In the genomic region with DNA sequence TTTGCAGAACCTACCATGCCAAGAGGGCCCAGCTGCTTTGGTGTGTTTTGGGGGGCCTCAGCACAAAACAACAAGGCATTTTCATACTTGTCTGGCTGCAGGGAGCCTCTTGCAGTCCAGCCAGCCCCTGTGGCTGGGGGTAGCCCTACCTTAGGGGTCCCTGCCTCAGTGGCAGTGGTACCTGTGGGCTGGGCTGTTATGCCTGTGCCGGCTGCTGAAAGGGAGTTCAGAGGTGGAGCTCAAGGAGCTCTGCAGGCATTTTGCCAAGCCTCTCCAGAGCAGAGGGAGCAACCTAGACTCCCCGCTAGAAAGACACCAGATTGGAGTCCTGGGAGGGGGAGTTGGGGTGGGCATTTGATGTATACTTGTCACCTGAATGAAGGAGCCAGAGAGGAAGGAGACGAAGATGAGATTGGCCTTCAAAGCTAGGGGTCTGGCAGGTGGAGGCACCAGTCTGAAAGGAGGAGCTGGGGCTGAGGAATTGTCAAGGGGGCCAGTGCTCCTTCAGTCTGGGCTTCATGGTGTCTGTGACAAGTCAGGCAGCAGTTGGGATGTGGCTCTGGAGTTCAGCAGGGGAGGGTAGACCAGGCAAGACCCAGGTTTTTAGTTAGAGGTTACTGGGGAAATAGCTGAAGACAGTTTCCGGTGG, we compare ENCODE assay signal across 9 cellular contexts. TPM values are rescaled to one million over a fixed set of nuclear protein-coding genes. Genes with fewer than 3 reads are reported as not detected.
A peak's percentile ranks its signal among the peaks of the same experiment; 100 is the strongest.
DNase-seq lines count a peak whose midpoint lies in the region; ATAC-seq and TF ChIP-seq lines count a peak whose summit lies in the region.
"Had no signal": no experiment of that assay in that cellular context is flagged by ENCODE, and none has a peak within 500 bp of the region (broad histone marks: within the 10 kb centered on the region; RNA-seq: fewer than 3 reads in every experiment).

No MANE protein-coding gene starts in this region.

- DNase-seq in NCI-H82 (lab: John Stamatoyannopoulos, UW) (peak; percentile 5), NCI-H82 treated with DMSO at 0.1 percent for 48 hours (lab: John Stamatoyannopoulos, UW; ENCODE audit: unreplicated experiment) (no peak), fibroblast of villous mesenchyme (ENCODE audit: low read depth) (no peak)
- no peak for DNase-seq in activated CD8-positive, alpha-beta T cell treated with anti-CD3 and anti-CD28 coated beads for 36 hours
- no peak for DNase-seq in stimulated activated naive B cell treated with anti-CD40 and anti-IgM and Interleukin-4, amounts not matched to agents 10 μg/mL and 1 μg/mL and 100 μg/mL, for 72 hours
- DNase-seq in activated effector memory CD4-positive, alpha-beta T cell treated with anti-CD3 and anti-CD28 coated beads, Interleukin-2, amount 50 U/mL, for 16 hours, result no peak
- DNase-seq in activated CD8-positive, alpha-beta memory T cell treated with anti-CD3 and anti-CD28 coated beads for 24 hours, result no peak

- POLR2A ChIA-PET in activated CD8-positive, alpha-beta T cell treated with anti-CD3 and anti-CD28 coated beads for 36 hours (lab: Charles Lee), result interaction anchor here (1.8 to 2.4 kb wide), 2 partner anchors 12 to 37 kb away, joined by 6 to 9 read pairs; a partner anchor contains a TSS

- no peak for TF ChIP-seq CTCF in activated CD8-positive, alpha-beta T cell treated with anti-CD3 and anti-CD28 coated beads for 36 hours (IDR thresholded peaks at IDR 0.05)
- no peak for TF ChIP-seq CTCF in fibroblast of villous mesenchyme (IDR thresholded peaks at IDR 0.05; ENCODE audit: insufficient read depth, low read depth, low read length)

- peaks cover 7% of the 10 kb centered on the region for H3K4me1 Mint-ChIP-seq in activated CD8-positive, alpha-beta T cell treated with anti-CD3 and anti-CD28 coated beads for 36 hours (ENCODE audit: low read depth)
- peaks cover 9 to 31% of the 10 kb centered on the region in 2 donors for H3K4me1 Mint-ChIP-seq in stimulated activated naive B cell treated with anti-CD40 and anti-IgM and Interleukin-4, amounts not matched to agents 10 μg/mL and 1 μg/mL and 100 μg/mL, for 72 hours

- no peaks in the 10 kb centered on the region for H3K36me3 Mint-ChIP-seq in activated CD8-positive, alpha-beta T cell treated with anti-CD3 and anti-CD28 coated beads for 36 hours (ENCODE audit: low read depth)
- H3K36me3 Mint-ChIP-seq in stimulated activated naive B cell treated with anti-CD40 and anti-IgM and Interleukin-4, amounts not matched to agents 10 μg/mL and 1 μg/mL and 100 μg/mL, for 72 hours, result peaks cover 0 to 6% of the 10 kb centered on the region in 2 donors

- intact Hi-C loops in activated CD8-positive, alpha-beta T cell treated with anti-CD3 and anti-CD28 coated beads for 36 hours (cut with micrococcal nuclease), result loop anchor here (10.0 kb wide), 1 partner anchor 444 kb away; no protein-coding TSS in a partner anchor

- peak overlapping the region; percentile 64 for H3K4me3 ChIP-seq in fibroblast of villous mesenchyme (ENCODE audit: low read depth, low read length)

- H3K4me3 Mint-ChIP-seq in activated CD8-positive, alpha-beta T cell treated with anti-CD3 and anti-CD28 coated beads for 36 hours, result peak overlapping the region; percentile 69
- peak overlapping the region; percentile 87 to 93 for H3K4me3 Mint-ChIP-seq in stimulated activated naive B cell treated with anti-CD40 and anti-IgM and Interleukin-4, amounts not matched to agents 10 μg/mL and 1 μg/mL and 100 μg/mL, for 72 hours

- ATAC-seq in activated CD8-positive, alpha-beta T cell treated with anti-CD3 and anti-CD28 coated beads for 36 hours, result no peak
- no peak for ATAC-seq in stimulated activated naive B cell treated with anti-CD40 and anti-IgM and Interleukin-4, amounts not matched to agents 10 μg/mL and 1 μg/mL and 100 μg/mL, for 72 hours (replicated peaks)
- ATAC-seq in HG02885 (IDR thresholded peaks at IDR 0.05; ENCODE audit: poor library complexity, unreplicated experiment), result no peak

- peaks cover 52% of the 10 kb centered on the region for H3K27me3 Mint-ChIP-seq in activated CD8-positive, alpha-beta T cell treated with anti-CD3 and anti-CD28 coated beads for 36 hours
- H3K27me3 Mint-ChIP-seq in stimulated activated naive B cell treated with anti-CD40 and anti-IgM and Interleukin-4, amounts not matched to agents 10 μg/mL and 1 μg/mL and 100 μg/mL, for 72 hours, result peaks cover 46 to 63% of the 10 kb centered on the region in 2 donors

- H3K27ac Mint-ChIP-seq in activated CD8-positive, alpha-beta T cell treated with anti-CD3 and anti-CD28 coated beads for 36 hours, result no peak overlapping the region
- peak overlapping the region; percentile 65 for H3K27ac Mint-ChIP-seq in stimulated activated naive B cell treated with anti-CD40 and anti-IgM and Interleukin-4, amounts not matched to agents 10 μg/mL and 1 μg/mL and 100 μg/mL, for 72 hours

- CTCF ChIA-PET in activated CD8-positive, alpha-beta T cell treated with anti-CD3 and anti-CD28 coated beads for 36 hours (lab: Charles Lee), result interaction anchor here (0.8 to 3.2 kb wide), 20 partner anchors 7 to 463 kb away, joined by 3 to 24 read pairs (median 4); a partner anchor contains a TSS

- no peaks in the 10 kb centered on the region for H3K9me3 Mint-ChIP-seq in activated CD8-positive, alpha-beta T cell treated with anti-CD3 and anti-CD28 coated beads for 36 hours
- no peaks in the 10 kb centered on the region for H3K9me3 Mint-ChIP-seq in stimulated activated naive B cell treated with anti-CD40 and anti-IgM and Interleukin-4, amounts not matched to agents 10 μg/mL and 1 μg/mL and 100 μg/mL, for 72 hours

RNA-seq across cellular contexts. Expression of a gene that starts 1.5 kb away (rescaled TPM):
- 1 to 10 TPM; 2.0 to 2.1 TPM for total RNA-seq in activated CD8-positive, alpha-beta T cell treated with anti-CD3 and anti-CD28 coated beads for 36 hours
- 6.1 and 6.5 TPM in 2 replicates for total RNA-seq in fibroblast of villous mesenchyme

RNA-seq across cellular contexts. Expression of a gene that starts 15.9 kb away (rescaled TPM):
- not detected for total RNA-seq in activated CD8-positive, alpha-beta T cell treated with anti-CD3 and anti-CD28 coated beads for 36 hours
- under 0.01 TPM in 2 replicates for total RNA-seq in fibroblast of villous mesenchyme
- total RNA-seq: LHCN-M2 had no signal

RNA-seq across cellular contexts. Expression of a gene that starts 37.3 kb away (rescaled TPM):
- under 1 TPM; 0.90 to 0.94 TPM for total RNA-seq in activated CD8-positive, alpha-beta T cell treated with anti-CD3 and anti-CD28 coated beads for 36 hours
- not detected in 2 replicates for total RNA-seq in fibroblast of villous mesenchyme
- total RNA-seq: LHCN-M2 had no signal

RNA-seq across cellular contexts. Expression of a gene that starts 37.5 kb away (rescaled TPM):
- 100 to 1,000 TPM; 558 to 566 TPM for total RNA-seq in activated CD8-positive, alpha-beta T cell treated with anti-CD3 and anti-CD28 coated beads for 36 hours
- 134 and 179 TPM in 2 replicates for total RNA-seq in fibroblast of villous mesenchyme

RNA-seq across cellular contexts. Expression of a gene that starts 44.5 kb away (rescaled TPM):
- total RNA-seq in activated CD8-positive, alpha-beta T cell treated with anti-CD3 and anti-CD28 coated beads for 36 hours, result 1 to 10 TPM; 3.0 to 3.5 TPM
- under 0.01 and 0.32 TPM in 2 replicates for total RNA-seq in fibroblast of villous mesenchyme
